Comparison of ENCODE assay signal across 8 cellular contexts in the genomic region with DNA sequence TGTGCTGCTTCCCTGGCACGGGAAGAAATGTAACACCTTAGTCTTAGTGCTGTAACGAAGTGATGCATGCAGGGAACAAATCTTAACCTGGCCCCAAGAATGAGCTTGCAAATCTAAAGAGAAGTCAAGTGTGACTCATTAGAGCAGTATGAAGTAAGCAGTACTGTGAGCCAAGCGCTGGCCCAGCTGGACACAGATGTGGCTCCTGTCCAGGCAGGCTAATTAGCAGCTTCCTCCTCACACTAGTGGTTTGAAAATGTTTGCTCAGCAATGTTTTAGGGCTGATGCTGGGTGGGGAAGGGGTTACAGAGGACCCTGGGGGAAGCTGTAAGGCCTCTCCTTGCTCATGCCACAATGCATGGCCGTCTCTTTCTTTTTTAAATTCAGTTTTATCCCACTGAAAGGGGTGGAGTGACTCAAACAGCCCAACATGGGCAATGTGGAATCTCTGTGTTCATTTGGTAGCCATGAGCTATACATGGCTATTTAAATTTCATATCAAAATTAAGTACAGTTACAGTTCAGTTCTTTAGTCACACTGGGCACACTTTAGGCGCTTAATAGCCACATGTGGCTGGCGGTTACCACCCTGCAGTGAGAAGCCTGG. TPM values are rescaled to one million over a fixed set of nuclear protein-coding genes. Genes with fewer than 3 reads are reported as not detected.
DNase-seq lines count a peak whose midpoint lies in the region; ATAC-seq, FAIRE-seq and TF ChIP-seq lines count a peak whose summit lies in the region.

No MANE protein-coding gene starts in this region.

- in situ Hi-C loops in HAP-1 (cut with MboI; ENCODE audit: low sequenced_read_pairs): loop anchor here (25.0 kb wide), 2 partner anchors 331 to 681 kb away; no protein-coding TSS in a partner anchor

- no peaks in the 10 kb centered on the region for H3K27me3 ChIP-seq in bronchial epithelial cell (ENCODE audit: control insufficient read depth, insufficient read depth, low read length)
- H3K27me3 ChIP-seq in left lung: no peaks in the 10 kb centered on the region
- no peaks in the 10 kb centered on the region for H3K27me3 ChIP-seq in HAP-1 (ENCODE audit: low read depth)

- peak; percentile 94 for ATAC-seq in left lung
- no peak for ATAC-seq in HG02798 (IDR thresholded peaks at IDR 0.05; ENCODE audit: poor library complexity, unreplicated experiment)

- H3K36me3 ChIP-seq in bronchial epithelial cell (ENCODE audit: control insufficient read depth, insufficient read depth, low read length) (no peaks in the 10 kb centered on the region), left lung (no peaks in the 10 kb centered on the region), HAP-1 (replicated peaks) (no peaks in the 10 kb centered on the region)

- peak; percentile 94 for FAIRE-seq in bronchial epithelial cell (lab: Jason Lieb, UNC)

- H3K27ac ChIP-seq in left lung: no peak overlapping the region

- TF ChIP-seq CTCF in bronchial epithelial cell (IDR thresholded peaks at IDR 0.05; ENCODE audit: insufficient read depth, low read length, severe bottlenecking) (no peak), left lung (IDR thresholded peaks at IDR 0.05) (no peak)

- DNase-seq in DMS 273 (lab: John Stamatoyannopoulos, UW; ENCODE audit: unreplicated experiment) (peak; percentile 79), NCI-H2227 (lab: John Stamatoyannopoulos, UW; ENCODE audit: unreplicated experiment) (peak; percentile 47), bronchial epithelial cell (ENCODE audit: low read depth) (peak; percentile 87), left lung (peak; percentile 69 to 77), NCI-H526 treated with DMSO at 0.1 percent for 48 hours (lab: John Stamatoyannopoulos, UW) (no peak), HAP-1 (ENCODE audit: low spot score in 2 of 2) (no peak)
- DNase-seq in effector CD8-positive, alpha-beta T cell (lab: John Stamatoyannopoulos, UW): no peak

- intact Hi-C loops in left lung (cut with DNase I): no loop called here

- H3K4me1 ChIP-seq in left lung (peaks cover 4 to 6% of the 10 kb centered on the region in 2 donors), HAP-1 (no peaks in the 10 kb centered on the region)

- H3K4me3 ChIP-seq in bronchial epithelial cell (ENCODE audit: low read depth, low read length) (no peak overlapping the region), left lung (no peak overlapping the region), HAP-1 (no peak overlapping the region)

- H3K9me3 ChIP-seq in left lung: no peaks in the 10 kb centered on the region
- H3K9me3 ChIP-seq in HAP-1: no peaks in the 10 kb centered on the region

RNA-seq across cellular contexts. Expression of a gene that starts 48.9 kb away (rescaled TPM):
- total RNA-seq in bronchial epithelial cell (under 0.01 and 0.38 TPM in 2 replicates), left lung (1 to 10 TPM in 1 of 2 donors, under 1 TPM in 1; 0.45 to 1.5 TPM)

Comparison
In these comparisons a context has a peak if more than half of its experiments do, and no peak if none do; other contexts are left out.
1. DNase-seq: peak in DMS 273 (single experiment), NCI-H2227 (single experiment), bronchial epithelial cell (single experiment) and left lung (2 of 2); none in effector CD8-positive, alpha-beta T cell (single experiment), NCI-H526 treated with DMSO at 0.1 percent for 48 hours (single experiment) and HAP-1 (0 of 2).